Comparison of ENCODE assay signal across 21 cellular contexts in genomic region chr6:144361027-144361426, GRCh38.
DNase-seq lines count a peak whose midpoint lies in the region; ATAC-seq and TF ChIP-seq lines count a peak whose summit lies in the region.
"Had no signal": no experiment of that assay in that cellular context is flagged by ENCODE, and none has a peak within 500 bp of the region (broad histone marks: within the 10 kb centered on the region; RNA-seq: fewer than 3 reads in every experiment).

No MANE protein-coding gene starts in this region.

- ATAC-seq in left ventricle myocardium superior, result no peak
- no peak for ATAC-seq in lower lobe of right lung
- ATAC-seq in GM19467 (IDR thresholded peaks at IDR 0.05; ENCODE audit: unreplicated experiment), result no peak

- POLR2A ChIA-PET in PC-9 (lab: Charles Lee; ENCODE audit: unreplicated experiment), result interaction anchor here (0.6 kb wide), 1 partner anchor 794 kb away, joined by 3 read pairs; no protein-coding TSS in a partner anchor

- H3K79me2 ChIP-seq in PC-9 (ENCODE audit: low read depth), result peaks cover 65% of the 10 kb centered on the region

- peak overlapping the region in 1 of 5 donors; percentile 66 for H3K9ac ChIP-seq in subcutaneous abdominal adipose tissue (ENCODE audit: low read length in 5 of 5)

- peaks cover 23% of the 10 kb centered on the region for H3F3A ChIP-seq in PC-9 (ENCODE audit: insufficient read depth, low read depth)

- H3K4me1 ChIP-seq in left ventricle myocardium inferior (peaks cover 85% of the 10 kb centered on the region), PC-9 (replicated peaks; ENCODE audit: insufficient read depth) (peaks cover 49% of the 10 kb centered on the region), lower lobe of right lung (peaks cover 73% of the 10 kb centered on the region), subcutaneous abdominal adipose tissue (ENCODE audit: control insufficient read depth in 5 of 5, insufficient read depth in 5 of 5, low read length in 5 of 5) (peaks cover 1 to 60% (median 42%) of the 10 kb centered on the region in 5 donors), esophagus muscularis mucosa (peaks cover 32 to 42% (median 36%) of the 10 kb centered on the region in 4 donors)

- no peaks in the 10 kb centered on the region for H4K20me1 ChIP-seq in PC-9 (ENCODE audit: insufficient read depth)

- TF ChIP-seq POLR2A in esophagus muscularis mucosa (IDR thresholded peaks at IDR 0.05; ENCODE audit: low read depth), result no peak

- H3K4me3 ChIP-seq in left ventricle myocardium inferior (no peak overlapping the region), PC-9 (no peak overlapping the region), lower lobe of right lung (no peak overlapping the region), subcutaneous abdominal adipose tissue (ENCODE audit: low read depth in 1 of 5, low read length in 5 of 5) (no peak overlapping the region), esophagus muscularis mucosa (no peak overlapping the region)
- H3K4me3 ChIP-seq: heart left ventricle had no signal

- H3K9me2 ChIP-seq in PC-9 (ENCODE audit: insufficient read depth), result no peaks in the 10 kb centered on the region

- H2AFZ ChIP-seq in PC-9, result no peak overlapping the region

- CTCF ChIA-PET in PC-9 (lab: Charles Lee), result no interaction called here

- H3K9me3 ChIP-seq in left ventricle myocardium inferior (replicated peaks) (no peaks in the 10 kb centered on the region), PC-9 (ENCODE audit: insufficient read depth, low read depth) (0 out of 2 replicates have a peak, but pooled peaks cover 3% of the 10 kb centered on the region), lower lobe of right lung (no peaks in the 10 kb centered on the region), subcutaneous abdominal adipose tissue (ENCODE audit: control insufficient read depth in 5 of 5, low read length in 5 of 5) (no peaks in the 10 kb centered on the region), esophagus muscularis mucosa (no peaks in the 10 kb centered on the region)
- H3K9me3 ChIP-seq: heart left ventricle had no signal

- intact Hi-C loops in left ventricle myocardium inferior (cut with micrococcal nuclease) (no loop called here), left ventricle myocardium superior (cut with micrococcal nuclease) (no loop called here), PC-9 (cut with micrococcal nuclease; ENCODE audit: unreplicated experiment) (loop anchor here (5.0 kb wide), 1 partner anchor 94 kb away; no protein-coding TSS in a partner anchor), lower lobe of right lung (cut with DNase I) (no loop called here), esophagus muscularis mucosa (cut with DNase I) (no loop called here)

- TF ChIP-seq CTCF in left ventricle myocardium inferior (IDR thresholded peaks at IDR 0.05; ENCODE audit: borderline replicate concordance) (no peak), PC-9 (conservative IDR thresholded peaks at IDR 0.05) (no peak), lower lobe of right lung (IDR thresholded peaks at IDR 0.05) (no peak), esophagus muscularis mucosa (IDR thresholded peaks at IDR 0.05) (no peak)

- H3K27ac ChIP-seq in left ventricle myocardium inferior (replicated peaks) (peak overlapping the region; percentile 66), PC-9 (peak overlapping the region; percentile 90), lower lobe of right lung (peak overlapping the region; percentile 4), subcutaneous abdominal adipose tissue (ENCODE audit: low read depth, low read length) (peak overlapping the region; percentile 94), esophagus muscularis mucosa (replicated peaks in 1 of 4) (peak overlapping the region in 1 of 4 donors; percentile 5)

- no peak for DNase-seq in left ventricle myocardium inferior
- DNase-seq in left ventricle myocardium superior, result no peak
- DNase-seq in PC-9, result no peak
- no peak for DNase-seq in lower lobe of right lung
- no peak for DNase-seq in NCI-H1417 treated with DMSO at 0.1 percent for 48 hours (lab: John Stamatoyannopoulos, UW)
- no peak for DNase-seq in esophagus muscularis mucosa (ENCODE audit: extremely low spot score)
- DNase-seq: activated CD4-positive, alpha-beta T cell treated with anti-CD3 and anti-CD28 coated beads for 48 hours; activated CD8-positive, alpha-beta memory T cell treated with anti-CD3 and anti-CD28 coated beads, Interleukin-2, amount 50 U/mL, for 4 hours; activated gamma-delta T cell; amygdala; DMS53; heart left ventricle; KG1; MV-4-11; NCI-H187 treated with DMSO at 0.1 percent for 48 hours; NCI-H774; nephron progenitor cell; posterior cingulate gyrus; SHP77 treated with DMSO at 0.1 percent for 48 hours had no signal

- H3K36me3 ChIP-seq in left ventricle myocardium inferior, result no peaks in the 10 kb centered on the region
- H3K36me3 ChIP-seq in PC-9 (ENCODE audit: low read depth), result no peaks in the 10 kb centered on the region
- H3K36me3 ChIP-seq in lower lobe of right lung, result no peaks in the 10 kb centered on the region
- H3K36me3 ChIP-seq in subcutaneous abdominal adipose tissue (ENCODE audit: control insufficient read depth in 5 of 5, insufficient read depth in 5 of 5, low read length in 5 of 5), result no peaks in the 10 kb centered on the region
- no peaks in the 10 kb centered on the region for H3K36me3 ChIP-seq in esophagus muscularis mucosa
- H3K36me3 ChIP-seq: heart left ventricle had no signal

- H3K27me3 ChIP-seq in left ventricle myocardium inferior (ENCODE audit: low read depth) (no peaks in the 10 kb centered on the region), PC-9 (ENCODE audit: insufficient read depth, low read depth) (no peaks in the 10 kb centered on the region), lower lobe of right lung (ENCODE audit: low read depth) (no peaks in the 10 kb centered on the region), subcutaneous abdominal adipose tissue (ENCODE audit: control insufficient read depth in 5 of 5, insufficient read depth in 4 of 5, low read length in 5 of 5) (no peaks in the 10 kb centered on the region), esophagus muscularis mucosa (no peaks in the 10 kb centered on the region)
- H3K27me3 ChIP-seq: heart left ventricle had no signal

- peak overlapping the region; percentile 54 for H3K4me2 ChIP-seq in PC-9

- TF ChIP-seq EP300 in esophagus muscularis mucosa (IDR thresholded peaks at IDR 0.05), result no peak

- no TSS peak for BruUV-seq in PC-9 (replicated peaks; lab: Mats Ljungman, UMichigan)

- WGBS in esophagus muscularis mucosa, result 71% methylated on average over 1 of the region's 1 CpG
